30 cellular contexts compared by ENCODE assay signal in genomic region chr3:183984749-183985729, GRCh38. TPM values are rescaled to one million over a fixed set of nuclear protein-coding genes. Genes with fewer than 3 reads are reported as not detected.
DNase-seq lines count a peak whose midpoint lies in the region; ATAC-seq and TF ChIP-seq lines count a peak whose summit lies in the region.
"Had no signal": no experiment of that assay in that cellular context is flagged by ENCODE, and none has a peak within 500 bp of the region (broad histone marks: within the 10 kb centered on the region; RNA-seq: fewer than 3 reads in every experiment).

No MANE protein-coding gene starts in this region.

- H3K27me3 Mint-ChIP-seq in endodermal cell (ENCODE audit: insufficient read depth): no peaks in the 10 kb centered on the region
- H3K27me3 Mint-ChIP-seq: activated CD4-positive, alpha-beta T cell treated with anti-CD3 and anti-CD28 coated beads, Interleukin-2, amount 10 ng/mL, durations not matched to agents 24 days and 14 days; activated CD8-positive, alpha-beta memory T cell treated with anti-CD3 and anti-CD28 coated beads, Interleukin-2, amount 10 ng/mL, durations not matched to agents 7 days and 5 days; CD4-positive, alpha-beta T cell; stimulated activated naive CD8-positive, alpha-beta T cell treated with anti-CD3 and anti-CD28 coated beads, Interleukin-15, Interleukin-2, amounts not matched to agents 100 ng/mL and 50 ng/mL, for 24 hours; T-helper 17 cell had no signal

- H3K4me3 Mint-ChIP-seq in endodermal cell: no peak overlapping the region
- H3K4me3 Mint-ChIP-seq: activated CD4-positive, alpha-beta T cell treated with anti-CD3 and anti-CD28 coated beads, Interleukin-2, amount 10 ng/mL, durations not matched to agents 24 days and 14 days; activated CD8-positive, alpha-beta memory T cell treated with anti-CD3 and anti-CD28 coated beads, Interleukin-2, amount 10 ng/mL, durations not matched to agents 7 days and 5 days; CD4-positive, alpha-beta T cell; immature natural killer cell; stimulated activated naive CD8-positive, alpha-beta T cell treated with anti-CD3 and anti-CD28 coated beads, Interleukin-15, Interleukin-2, amounts not matched to agents 100 ng/mL and 50 ng/mL, for 24 hours; T-helper 17 cell had no signal

- peak; percentile 18; the same call in 2 of the 3 replicates for ATAC-seq in SK-N-SH treated with all-trans-retinoic acid at 6 μM for 48 hours
- ATAC-seq: activated CD8-positive, alpha-beta memory T cell treated with anti-CD3 and anti-CD28 coated beads, Interleukin-2, amount 10 ng/mL, durations not matched to agents 7 days and 5 days; sciatic nerve; T-helper 17 cell had no signal

- no peaks in the 10 kb centered on the region for H3F3A ChIP-seq in SK-N-SH (replicated peaks; ENCODE audit: insufficient read depth)

- no peak for TF ChIP-seq CTCF in SK-N-SH (IDR thresholded peaks at IDR 0.05)
- no peak for TF ChIP-seq CTCF in endodermal cell (conservative IDR thresholded peaks at IDR 0.05)

- no peaks in the 10 kb centered on the region for H3K27me3 ChIP-seq in SK-N-SH (ENCODE audit: insufficient read depth)
- no peaks in the 10 kb centered on the region for H3K27me3 ChIP-seq in endodermal cell (ENCODE audit: control insufficient read depth, insufficient read depth, low read length, poor library complexity, severe bottlenecking)
- H3K27me3 ChIP-seq in muscle layer of colon (ENCODE audit: control insufficient read depth in 1 of 2, insufficient read depth in 2 of 2, low read length in 2 of 2): no peaks in the 10 kb centered on the region
- H3K27me3 ChIP-seq: ovary, tibial artery had no signal

- H3K36me3 Mint-ChIP-seq in endodermal cell (ENCODE audit: low read depth): peaks cover 37% of the 10 kb centered on the region

- DNase-seq in SK-N-SH: no peak
- peak; percentile 58 for DNase-seq in endodermal cell
- DNase-seq in nucleus accumbens (lab: John Stamatoyannopoulos, UW): no peak
- DNase-seq in kidney glomerular epithelial cell (lab: John Stamatoyannopoulos, UW): no peak
- DNase-seq in HUDEP-2 (lab: John Stamatoyannopoulos, UW; ENCODE audit: unreplicated experiment in 76 of 76): no peak
- no peak for DNase-seq in GDM1 (lab: John Stamatoyannopoulos, UW)
- DNase-seq: 8988T; activated CD4-positive, alpha-beta T cell treated with anti-CD3 and anti-CD28 coated beads, Interleukin-2, amount 10 ng/mL, durations not matched to agents 24 days and 14 days; activated CD8-positive, alpha-beta memory T cell treated with anti-CD3 and anti-CD28 coated beads, Interleukin-2, amount 10 ng/mL, durations not matched to agents 7 days and 5 days; activated naive CD4-positive, alpha-beta T cell treated with anti-CD3 and anti-CD28 coated beads, Interleukin-2, amount 50 U/mL, for 16 hours; amygdala; CD4-positive, alpha-beta T cell; head of caudate nucleus; immature natural killer cell; NCI-H1105; NCI-H2029; NCI-H2227 treated with DMSO at 0.1 percent for 48 hours; NCI-H748 treated with DMSO at 0.1 percent for 48 hours; ovary; T-helper 17 cell; tibial artery had no signal

- H3K4me1 ChIP-seq in SK-N-SH (ENCODE audit: control insufficient read depth in 1 of 2, insufficient read depth in 2 of 2, low read depth in 1 of 2, low read length in 1 of 2) (peaks cover 0 to 12% of the 10 kb centered on the region in 2 experiments; a peak in 2 of 4 replicates), endodermal cell (ENCODE audit: control insufficient read depth, insufficient read depth, low read length) (no peaks in the 10 kb centered on the region), muscle layer of colon (ENCODE audit: insufficient read depth, low read length) (peaks cover 19% of the 10 kb centered on the region)
- H3K4me1 ChIP-seq: tibial artery had no signal

- peaks cover 32 to 59% of the 10 kb centered on the region in 2 experiments for H3K36me3 ChIP-seq in SK-N-SH (replicated peaks in 1 of 2; ENCODE audit: control insufficient read depth in 1 of 2, insufficient read depth in 2 of 2, low read length in 1 of 2)
- peaks cover 36% of the 10 kb centered on the region for H3K36me3 ChIP-seq in endodermal cell (ENCODE audit: control insufficient read depth, insufficient read depth, low read length)
- peaks cover 44% of the 10 kb centered on the region for H3K36me3 ChIP-seq in muscle layer of colon (ENCODE audit: insufficient read depth, low read length)
- H3K36me3 ChIP-seq: ovary had no signal

- POLR2A ChIA-PET in SK-N-SH (lab: Yijun Ruan, JAX): no interaction called here

- H3K9me2 ChIP-seq in SK-N-SH: no peaks in the 10 kb centered on the region

- peak overlapping the region in 1 of 2 experiments; percentile 80; a peak in 2 of 4 replicates for H3K27ac ChIP-seq in SK-N-SH (ENCODE audit: low read depth in 2 of 2, low read length in 1 of 2)
- no peak overlapping the region for H3K27ac ChIP-seq in endodermal cell (ENCODE audit: low read depth, low read length)
- peak overlapping the region; percentile 45 for H3K27ac ChIP-seq in muscle layer of colon (ENCODE audit: low read depth, low read length)
- H3K27ac ChIP-seq: ovary, RWPE1, tibial artery had no signal

- no peak for TF ChIP-seq RAD21 in SK-N-SH (IDR thresholded peaks at IDR 0.05; ENCODE audit: low read length)

- H3K27ac Mint-ChIP-seq in endodermal cell: peak overlapping the region; percentile 54
- H3K27ac Mint-ChIP-seq: activated CD4-positive, alpha-beta T cell treated with anti-CD3 and anti-CD28 coated beads, Interleukin-2, amount 10 ng/mL, durations not matched to agents 24 days and 14 days; activated CD8-positive, alpha-beta memory T cell treated with anti-CD3 and anti-CD28 coated beads, Interleukin-2, amount 10 ng/mL, durations not matched to agents 7 days and 5 days; CD4-positive, alpha-beta T cell; immature natural killer cell; stimulated activated naive CD8-positive, alpha-beta T cell treated with anti-CD3 and anti-CD28 coated beads, Interleukin-15, Interleukin-2, amounts not matched to agents 100 ng/mL and 50 ng/mL, for 24 hours; T-helper 17 cell had no signal

- H2AFZ ChIP-seq in SK-N-SH (ENCODE audit: low read depth): no peak overlapping the region

- H3K9me3 Mint-ChIP-seq in endodermal cell: no peaks in the 10 kb centered on the region
- H3K9me3 Mint-ChIP-seq: activated CD4-positive, alpha-beta T cell treated with anti-CD3 and anti-CD28 coated beads, Interleukin-2, amount 10 ng/mL, durations not matched to agents 24 days and 14 days; CD4-positive, alpha-beta T cell; immature natural killer cell; nephron; stimulated activated naive CD8-positive, alpha-beta T cell treated with anti-CD3 and anti-CD28 coated beads, Interleukin-15, Interleukin-2, amounts not matched to agents 100 ng/mL and 50 ng/mL, for 24 hours had no signal

- 89% methylated on average over 11 of the region's 11 CpGs for WGBS in SK-N-SH (ENCODE audit: low lambda C conversion rate)
- 81% methylated on average over 8 to 11 of the region's 11 CpGs for WGBS in endodermal cell (ENCODE audit: insufficient coverage in 1 of 2, insufficient read length in 1 of 2), 2 experiments

- no peak overlapping the region for H3K4me2 ChIP-seq in SK-N-SH

- H3K4me1 Mint-ChIP-seq in endodermal cell: peaks cover 21% of the 10 kb centered on the region
- H3K4me1 Mint-ChIP-seq: immature natural killer cell had no signal

- no peak for TF ChIP-seq EP300 in SK-N-SH (IDR thresholded peaks at IDR 0.05; ENCODE audit: borderline replicate concordance in 1 of 2, low read depth in 1 of 2, low read length in 1 of 2)

- no peaks in the 10 kb centered on the region for H3K9me3 ChIP-seq in SK-N-SH
- H3K9me3 ChIP-seq in endodermal cell (ENCODE audit: control insufficient read depth, low read length): no peaks in the 10 kb centered on the region
- H3K9me3 ChIP-seq in muscle layer of colon (ENCODE audit: low read length): no peaks in the 10 kb centered on the region
- H3K9me3 ChIP-seq: ovary, tibial artery had no signal

- H3K4me3 ChIP-seq in SK-N-SH (ENCODE audit: low read depth in 2 of 2, low read length in 1 of 2): no peak overlapping the region
- H3K4me3 ChIP-seq in endodermal cell (ENCODE audit: low read length): no peak overlapping the region
- H3K4me3 ChIP-seq in muscle layer of colon (ENCODE audit: low read depth in 1 of 2, low read length in 2 of 2): no peak overlapping the region
- H3K4me3 ChIP-seq: ovary, tibial artery had no signal

- CTCF ChIA-PET in SK-N-SH (lab: Yijun Ruan, JAX): interaction anchor here (1.6 kb wide), 1 partner anchor 89 kb away, joined by 4 read pairs; no protein-coding TSS in a partner anchor

- H3K9ac ChIP-seq in SK-N-SH (no peak overlapping the region), endodermal cell (ENCODE audit: extremely low read depth, low read length, poor library complexity, severe bottlenecking) (no peak overlapping the region), muscle layer of colon (ENCODE audit: low read length) (no peak overlapping the region)

- H4K20me1 ChIP-seq in SK-N-SH (ENCODE audit: insufficient read depth): no peaks in the 10 kb centered on the region

- no peaks in the 10 kb centered on the region for H3K79me2 ChIP-seq in SK-N-SH (ENCODE audit: insufficient read depth)

TF ChIP-seq in SK-N-SH treated with all-trans-retinoic acid at 6 μM for 48 hours, 23 proteins besides CTCF, POLR2A, EP300 and RAD21 (continues in another document):
- TF ChIP-seq TOX (CRISPR knock-in tag; IDR thresholded peaks at IDR 0.05; ENCODE audit: borderline replicate concordance) (no peak), ZNF565 (CRISPR knock-in tag; conservative IDR thresholded peaks at IDR 0.05; ENCODE audit: low read depth) (no peak), SNAI2 (CRISPR knock-in tag; IDR thresholded peaks at IDR 0.05) (no peak), ZNF70 (CRISPR knock-in tag; IDR thresholded peaks at IDR 0.05) (no peak)

TF ChIP-seq in SK-N-SH, 30 proteins besides CTCF, POLR2A, EP300 and RAD21 (continues in another document):
- TF ChIP-seq MXI1 (IDR thresholded peaks at IDR 0.05; ENCODE audit: low read depth, low read length) (no peak), USF1 (IDR thresholded peaks at IDR 0.05; ENCODE audit: borderline replicate concordance, low read depth) (no peak)

RNA-seq across cellular contexts. Expression of gene ABCC5, which starts 32.6 kb away (rescaled TPM):
- polyA plus RNA-seq in SK-N-SH (2012; rRNA removed): 25.9 and 40.6 TPM in 2 replicates
- polyA plus RNA-seq in SK-N-SH (2012; cell fraction: cytosol; rRNA removed): 13.4 and 14.8 TPM in 2 replicates
- 120 and 168 TPM in 2 replicates for polyA plus RNA-seq in SK-N-SH (2012; cell fraction: nucleus; rRNA removed)
- 10 to 100 TPM; 32.8 to 35.7 TPM for total RNA-seq in endodermal cell
- polyA plus RNA-seq in endodermal cell (2013, experiment 1 of 2): 32.4 TPM
- 28.1 TPM for polyA plus RNA-seq in endodermal cell (2013, experiment 2 of 2)

RNA-seq across cellular contexts. Expression of gene HTR3D, which starts 46.5 kb away (rescaled TPM):
- polyA plus RNA-seq in SK-N-SH (2012; rRNA removed): not detected in 2 replicates
- polyA plus RNA-seq in SK-N-SH (2012; cell fraction: cytosol; rRNA removed): not detected in 2 replicates
- not detected in 2 replicates for polyA plus RNA-seq in SK-N-SH (2012; cell fraction: nucleus; rRNA removed)
- total RNA-seq in endodermal cell: not detected
- not detected for polyA plus RNA-seq in endodermal cell (2013, experiment 1 of 2)
- not detected for polyA plus RNA-seq in endodermal cell (2013, experiment 2 of 2)
- total RNA-seq: activated CD4-positive, alpha-beta T cell treated with anti-CD3 and anti-CD28 coated beads, Interleukin-2, amount 10 ng/mL, durations not matched to agents 24 days and 14 days; activated CD8-positive, alpha-beta memory T cell treated with anti-CD3 and anti-CD28 coated beads, Interleukin-2, amount 10 ng/mL, durations not matched to agents 7 days and 5 days; CD4-positive, alpha-beta T cell; dermis microvascular lymphatic vessel endothelial cell; endothelial cell of umbilical vein; lower leg skin; sciatic nerve; T-helper 17 cell had no signal
- polyA plus RNA-seq: endothelial cell of umbilical vein, immature natural killer cell, ovary had no signal
